25 cellular contexts compared by ENCODE assay signal in genomic region chr15:90757461-90757860, GRCh38. TPM values are rescaled to one million over a fixed set of nuclear protein-coding genes. Genes with fewer than 3 reads are reported as not detected.
DNase-seq lines count a peak whose midpoint lies in the region; ATAC-seq, FAIRE-seq and TF ChIP-seq lines count a peak whose summit lies in the region.
"Had no signal": no experiment of that assay in that cellular context is flagged by ENCODE, and none has a peak within 500 bp of the region (broad histone marks: within the 10 kb centered on the region; RNA-seq: fewer than 3 reads in every experiment).

No MANE protein-coding gene starts in this region.

- H3K9me3 ChIP-seq in neutrophil: no peaks in the 10 kb centered on the region
- no peaks in the 10 kb centered on the region for H3K9me3 ChIP-seq in uterus
- H3K9me3 ChIP-seq in SJCRH30 (replicated peaks): no peaks in the 10 kb centered on the region
- H3K9me3 ChIP-seq: A549, psoas muscle, SJSA1 had no signal

- H3K9me2 ChIP-seq in GM23338 (ENCODE audit: insufficient read depth): no peaks in the 10 kb centered on the region

- peak overlapping the region; percentile 25 for H3K27ac Mint-ChIP-seq in activated CD4-positive, alpha-beta memory T cell treated with anti-CD3 and anti-CD28 coated beads, Interleukin-2, amount 10 ng/mL, durations not matched to agents 7 days and 5 days
- no peak overlapping the region for H3K27ac Mint-ChIP-seq in activated CD4-positive, alpha-beta memory T cell treated with anti-CD3 and anti-CD28 coated beads for 36 hours
- H3K27ac Mint-ChIP-seq in GM23338: peak overlapping the region; percentile 73
- H3K27ac Mint-ChIP-seq in dendritic cell treated with granulocyte-macrophage colony-stimulating factor and Interleukin-4, amounts not matched to agents 40 ng/mL and 50 ng/mL, for 4 days: peak overlapping the region; percentile 23
- H3K27ac Mint-ChIP-seq: stimulated activated naive CD8-positive, alpha-beta T cell treated with anti-CD3 and anti-CD28 coated beads, Interleukin-15, Interleukin-2, amounts not matched to agents 100 ng/mL and 50 ng/mL, for 24 hours had no signal

- H3K27me3 ChIP-seq in GM23338 (ENCODE audit: insufficient read depth) (no peaks in the 10 kb centered on the region), neutrophil (no peaks in the 10 kb centered on the region), uterus (no peaks in the 10 kb centered on the region), SJCRH30 (no peaks in the 10 kb centered on the region)
- H3K27me3 ChIP-seq: SJSA1 had no signal

- no peak overlapping the region for H3K4me2 ChIP-seq in GM23338
- H3K4me2 ChIP-seq: A549 had no signal

- CTCF ChIA-PET in activated CD4-positive, alpha-beta memory T cell treated with anti-CD3 and anti-CD28 coated beads, Interleukin-2, amount 10 ng/mL, durations not matched to agents 7 days and 5 days (lab: Charles Lee): no interaction called here
- CTCF ChIA-PET in activated CD4-positive, alpha-beta memory T cell treated with anti-CD3 and anti-CD28 coated beads for 36 hours (lab: Charles Lee): no interaction called here

- H3K4me3 ChIP-seq in GM23338 (no peak overlapping the region), neutrophil (ENCODE audit: low read depth in 1 of 2, low read length in 1 of 2) (no peak overlapping the region), uterus (no peak overlapping the region), SJCRH30 (no peak overlapping the region)
- H3K4me3 ChIP-seq: A549, psoas muscle, SJSA1, skin epidermis had no signal

- TF ChIP-seq CTCF in GM23338 (conservative IDR thresholded peaks at IDR 0.05; ENCODE audit: low read depth in 2 of 2) (no peak), neutrophil (IDR thresholded peaks at IDR 0.05) (no peak), uterus (IDR thresholded peaks at IDR 0.05) (no peak)

- H3K4me3 Mint-ChIP-seq in activated CD4-positive, alpha-beta memory T cell treated with anti-CD3 and anti-CD28 coated beads, Interleukin-2, amount 10 ng/mL, durations not matched to agents 7 days and 5 days: no peak overlapping the region
- H3K4me3 Mint-ChIP-seq in activated CD4-positive, alpha-beta memory T cell treated with anti-CD3 and anti-CD28 coated beads for 36 hours: no peak overlapping the region
- no peak overlapping the region for H3K4me3 Mint-ChIP-seq in GM23338
- H3K4me3 Mint-ChIP-seq in dendritic cell treated with granulocyte-macrophage colony-stimulating factor and Interleukin-4, amounts not matched to agents 40 ng/mL and 50 ng/mL, for 4 days: no peak overlapping the region
- H3K4me3 Mint-ChIP-seq: neural crest cell; stimulated activated naive CD8-positive, alpha-beta T cell treated with anti-CD3 and anti-CD28 coated beads, Interleukin-15, Interleukin-2, amounts not matched to agents 100 ng/mL and 50 ng/mL, for 24 hours had no signal

- no peaks in the 10 kb centered on the region for H4K20me1 ChIP-seq in GM23338 (replicated peaks; ENCODE audit: insufficient read depth)

- no peaks in the 10 kb centered on the region for H3K79me2 ChIP-seq in GM23338 (replicated peaks; ENCODE audit: insufficient read depth)

- no peak overlapping the region for H3K27ac ChIP-seq in GM23338 (ENCODE audit: low read depth)
- H3K27ac ChIP-seq in neutrophil: peak overlapping the region; percentile 45
- H3K27ac ChIP-seq in uterus: no peak overlapping the region
- no peak overlapping the region for H3K27ac ChIP-seq in SJCRH30
- H3K27ac ChIP-seq: A549, psoas muscle, SJSA1, skin epidermis had no signal

- no peak overlapping the region for H2AFZ ChIP-seq in GM23338

- H3K4me1 Mint-ChIP-seq in activated CD4-positive, alpha-beta memory T cell treated with anti-CD3 and anti-CD28 coated beads, Interleukin-2, amount 10 ng/mL, durations not matched to agents 7 days and 5 days: peaks cover 22% of the 10 kb centered on the region
- no peaks in the 10 kb centered on the region for H3K4me1 Mint-ChIP-seq in activated CD4-positive, alpha-beta memory T cell treated with anti-CD3 and anti-CD28 coated beads for 36 hours (ENCODE audit: low read depth)
- peaks cover 31% of the 10 kb centered on the region for H3K4me1 Mint-ChIP-seq in GM23338
- H3K4me1 Mint-ChIP-seq in dendritic cell treated with granulocyte-macrophage colony-stimulating factor and Interleukin-4, amounts not matched to agents 40 ng/mL and 50 ng/mL, for 4 days (ENCODE audit: low read depth): peaks cover 43% of the 10 kb centered on the region

- no peak for FAIRE-seq in GM12892 (lab: Jason Lieb, UNC)
- FAIRE-seq: A549, D721Med had no signal

- H3K36me3 ChIP-seq in GM23338 (ENCODE audit: insufficient read depth) (peaks cover 19% of the 10 kb centered on the region), neutrophil (no peaks in the 10 kb centered on the region), uterus (no peaks in the 10 kb centered on the region), SJCRH30 (peaks cover 66% of the 10 kb centered on the region)

- no peak for DNase-seq in activated CD4-positive, alpha-beta memory T cell treated with anti-CD3 and anti-CD28 coated beads, Interleukin-2, amount 10 ng/mL, durations not matched to agents 7 days and 5 days
- no peak for DNase-seq in activated CD4-positive, alpha-beta memory T cell treated with anti-CD3 and anti-CD28 coated beads for 36 hours
- no peak for DNase-seq in GM23338 (ENCODE audit: low spot score)
- no peak for DNase-seq in uterus
- DNase-seq in GM12892 (ENCODE audit: insufficient read length): no peak
- no peak for DNase-seq in SJCRH30
- DNase-seq: activated CD8-positive, alpha-beta memory T cell treated with anti-CD3 and anti-CD28 coated beads, Interleukin-2, amount 50 U/mL, for 4 hours; activated naive CD4-positive, alpha-beta T cell treated with Interleukin-2 at 50 U/mL for 16 hours; left cardiac atrium; NCI-H1105; NCI-H2081; NCI-H446 treated with DMSO at 0.1 percent for 48 hours; psoas muscle; T1000; trophoblast cell had no signal

- H3K9me3 Mint-ChIP-seq in activated CD4-positive, alpha-beta memory T cell treated with anti-CD3 and anti-CD28 coated beads, Interleukin-2, amount 10 ng/mL, durations not matched to agents 7 days and 5 days: no peaks in the 10 kb centered on the region
- H3K9me3 Mint-ChIP-seq in activated CD4-positive, alpha-beta memory T cell treated with anti-CD3 and anti-CD28 coated beads for 36 hours: no peaks in the 10 kb centered on the region
- H3K9me3 Mint-ChIP-seq in GM23338: no peaks in the 10 kb centered on the region
- no peaks in the 10 kb centered on the region for H3K9me3 Mint-ChIP-seq in dendritic cell treated with granulocyte-macrophage colony-stimulating factor and Interleukin-4, amounts not matched to agents 40 ng/mL and 50 ng/mL, for 4 days
- H3K9me3 Mint-ChIP-seq: neural crest cell; stimulated activated naive CD8-positive, alpha-beta T cell treated with anti-CD3 and anti-CD28 coated beads, Interleukin-15, Interleukin-2, amounts not matched to agents 100 ng/mL and 50 ng/mL, for 24 hours had no signal

- intact Hi-C loops in activated CD4-positive, alpha-beta memory T cell treated with anti-CD3 and anti-CD28 coated beads for 36 hours (cut with micrococcal nuclease): no loop called here
- intact Hi-C loops in dendritic cell treated with granulocyte-macrophage colony-stimulating factor and Interleukin-4, amounts not matched to agents 40 ng/mL and 50 ng/mL, for 4 days (cut with micrococcal nuclease): no loop called here
- intact Hi-C loops in uterus (cut with DNase I; ENCODE audit: low total_unique reads): no loop called here

- H3K36me3 Mint-ChIP-seq in activated CD4-positive, alpha-beta memory T cell treated with anti-CD3 and anti-CD28 coated beads, Interleukin-2, amount 10 ng/mL, durations not matched to agents 7 days and 5 days (ENCODE audit: low read depth): peaks cover 70% of the 10 kb centered on the region
- peaks cover 43% of the 10 kb centered on the region for H3K36me3 Mint-ChIP-seq in activated CD4-positive, alpha-beta memory T cell treated with anti-CD3 and anti-CD28 coated beads for 36 hours
- H3K36me3 Mint-ChIP-seq in GM23338 (ENCODE audit: low read depth): peaks cover 50% of the 10 kb centered on the region
- peaks cover 6% of the 10 kb centered on the region for H3K36me3 Mint-ChIP-seq in dendritic cell treated with granulocyte-macrophage colony-stimulating factor and Interleukin-4, amounts not matched to agents 40 ng/mL and 50 ng/mL, for 4 days (ENCODE audit: low read depth)

- TF ChIP-seq POLR2A in uterus (IDR thresholded peaks at IDR 0.05): no peak
- TF ChIP-seq POLR2A in GM12892 (IDR thresholded peaks at IDR 0.05; ENCODE audit: low read depth, low read length): no peak

- no peaks in the 10 kb centered on the region for H3F3A ChIP-seq in GM23338 (replicated peaks; ENCODE audit: low read depth)

- no peak for ATAC-seq in GM23338
- ATAC-seq: A549; activated CD4-positive, CD25-positive, alpha-beta regulatory T cell treated with anti-CD3 and anti-CD28 coated beads, Interleukin-2, amount 50 U/mL, for 24 hours; HCT116; psoas muscle had no signal

- POLR2A ChIA-PET in activated CD4-positive, alpha-beta memory T cell treated with anti-CD3 and anti-CD28 coated beads, Interleukin-2, amount 10 ng/mL, durations not matched to agents 7 days and 5 days (lab: Charles Lee): no interaction called here
- POLR2A ChIA-PET in activated CD4-positive, alpha-beta memory T cell treated with anti-CD3 and anti-CD28 coated beads for 36 hours (lab: Charles Lee): no interaction called here

- no peaks in the 10 kb centered on the region for H3K27me3 Mint-ChIP-seq in activated CD4-positive, alpha-beta memory T cell treated with anti-CD3 and anti-CD28 coated beads, Interleukin-2, amount 10 ng/mL, durations not matched to agents 7 days and 5 days
- H3K27me3 Mint-ChIP-seq in activated CD4-positive, alpha-beta memory T cell treated with anti-CD3 and anti-CD28 coated beads for 36 hours: no peaks in the 10 kb centered on the region
- H3K27me3 Mint-ChIP-seq in GM23338 (ENCODE audit: insufficient read depth, low read depth, poor library complexity): no peaks in the 10 kb centered on the region
- H3K27me3 Mint-ChIP-seq in dendritic cell treated with granulocyte-macrophage colony-stimulating factor and Interleukin-4, amounts not matched to agents 40 ng/mL and 50 ng/mL, for 4 days: no peaks in the 10 kb centered on the region
- H3K27me3 Mint-ChIP-seq: stimulated activated naive CD8-positive, alpha-beta T cell treated with anti-CD3 and anti-CD28 coated beads, Interleukin-15, Interleukin-2, amounts not matched to agents 100 ng/mL and 50 ng/mL, for 24 hours had no signal

- H3K4me1 ChIP-seq in GM23338 (ENCODE audit: insufficient read depth) (peaks cover 10% of the 10 kb centered on the region; the same call in 1 of the 2 replicates), neutrophil (ENCODE audit: control insufficient read depth in 1 of 2, insufficient read depth in 1 of 2, low read depth in 1 of 2, low read length in 1 of 2) (peaks cover 22 to 24% of the 10 kb centered on the region in 2 experiments), uterus (no peaks in the 10 kb centered on the region), SJCRH30 (no peaks in the 10 kb centered on the region)
- H3K4me1 ChIP-seq: A549 had no signal

RNA-seq across cellular contexts. Expression of gene BLM, which starts 40.3 kb away (rescaled TPM):
- 10 to 100 TPM; 59.4 to 63.7 TPM for total RNA-seq in activated CD4-positive, alpha-beta memory T cell treated with anti-CD3 and anti-CD28 coated beads, Interleukin-2, amount 10 ng/mL, durations not matched to agents 7 days and 5 days
- total RNA-seq in activated CD4-positive, alpha-beta memory T cell treated with anti-CD3 and anti-CD28 coated beads for 36 hours: 10 to 100 TPM; 65.6 to 68.7 TPM
- 43.1 and 46.0 TPM in 2 replicates for total RNA-seq in GM23338 (2014; rRNA removed; shearing (Covaris generic))
- 43.3 and 43.9 TPM in 2 replicates for polyA plus RNA-seq in GM23338 (2016; fragmentation: Nextera tagmentation; extraction: Ambion mirVana)
- 1 to 10 TPM in 1 of 4 donors, under 1 TPM in 3; 0.29 to 5.0 (median 0.48) TPM for total RNA-seq in uterus
- polyA plus RNA-seq in GM12892 (2012; ENCODE audit: missing spikeins): 19.6 TPM
- 54.2 and 65.9 TPM in 2 replicates for total RNA-seq in SJCRH30 (2014; rRNA removed; shearing (Covaris generic))
